ENCODE assay signal across 8 cellular contexts in the genomic region with DNA sequence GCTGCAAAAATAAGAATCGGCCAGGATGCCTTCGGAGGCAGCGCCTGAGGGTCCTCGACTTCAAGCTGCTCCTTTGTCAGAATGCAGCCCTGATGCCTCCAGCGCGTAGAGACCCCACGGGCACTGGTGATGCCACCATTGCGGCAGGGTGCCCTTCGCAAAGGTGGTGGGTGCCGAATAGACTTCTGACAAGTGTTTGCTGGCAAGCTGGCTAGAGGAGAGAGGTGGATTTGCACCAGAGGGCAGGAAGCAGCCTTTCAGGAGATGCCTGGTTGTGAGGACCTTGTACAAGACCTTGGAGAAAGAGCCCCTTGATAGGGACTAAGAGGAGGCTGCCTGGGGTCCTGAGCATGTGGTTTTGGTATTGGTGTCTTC.
DNase-seq lines count a peak whose midpoint lies in the region; ATAC-seq lines count a peak whose summit lies in the region.

No MANE protein-coding gene starts in this region.

- peaks cover 34% of the 10 kb centered on the region for H3K79me1 ChIP-seq in mesendoderm (ENCODE audit: low read length)

- H3K4ac ChIP-seq in mesendoderm (ENCODE audit: low read depth, low read length) = no peak overlapping the region

- no peaks in the 10 kb centered on the region for H3K36me3 ChIP-seq in mesendoderm (ENCODE audit: control insufficient read depth, insufficient read depth, low read length)

- peaks cover 23% of the 10 kb centered on the region for H3K4me1 ChIP-seq in mesendoderm (ENCODE audit: control insufficient read depth, low read depth, low read length)

- no peaks in the 10 kb centered on the region for H3K9me3 Mint-ChIP-seq in stimulated activated naive CD8-positive, alpha-beta T cell treated with anti-CD3 and anti-CD28 coated beads, Interleukin-15, Interleukin-2, amounts not matched to agents 100 ng/mL and 50 ng/mL, for 24 hours
- H3K9me3 Mint-ChIP-seq in activated T-helper 17 cell treated with anti-CD3 and anti-CD28 coated beads, Interleukin-2, amount 50 U/mL, for 72 hours = no peaks in the 10 kb centered on the region

- no peak overlapping the region for H2AK5ac ChIP-seq in mesendoderm (ENCODE audit: low read length)

- ATAC-seq in stimulated activated naive CD8-positive, alpha-beta T cell treated with anti-CD3 and anti-CD28 coated beads, Interleukin-15, Interleukin-2, amounts not matched to agents 100 U/mL and 50 U/mL, for 24 hours = no peak
- no peak for ATAC-seq in activated T-helper 17 cell treated with anti-CD3 and anti-CD28 coated beads, Interleukin-2, amount 50 U/mL, for 72 hours (replicated peaks)
- ATAC-seq in GM19463 (IDR thresholded peaks at IDR 0.05; ENCODE audit: unreplicated experiment) = no peak

- H3K27ac ChIP-seq in mesendoderm (ENCODE audit: low read depth, low read length) = no peak overlapping the region

- no peak overlapping the region for H2BK120ac ChIP-seq in mesendoderm (ENCODE audit: low read depth, low read length)

- no peak overlapping the region for H4K5ac ChIP-seq in mesendoderm (ENCODE audit: low read length)

- WGBS in mesendoderm (ENCODE audit: extremely low coverage, insufficient coverage, low lambda C conversion rate) = no CpG with 5 or more reads among the region's 10 CpGs

- H3K4me2 ChIP-seq in mesendoderm (ENCODE audit: low read length) = no peak overlapping the region

- no peak overlapping the region for H2BK15ac ChIP-seq in mesendoderm (replicated peaks; ENCODE audit: low read depth)

- DNase-seq in stimulated activated naive CD8-positive, alpha-beta T cell treated with anti-CD3 and anti-CD28 coated beads, Interleukin-15, Interleukin-2, amounts not matched to agents 100 U/mL and 50 U/mL, for 24 hours = no peak
- DNase-seq in mesendoderm = no peak
- DNase-seq in NCI-H1436 (lab: John Stamatoyannopoulos, UW) = no peak
- no peak for DNase-seq in NCI-H524 (lab: John Stamatoyannopoulos, UW)
- no peak for DNase-seq in NCI-H748 (lab: John Stamatoyannopoulos, UW; ENCODE audit: unreplicated experiment)

- no peak overlapping the region for H4K8ac ChIP-seq in mesendoderm (ENCODE audit: low read depth, low read length)

- H3K27me3 Mint-ChIP-seq in stimulated activated naive CD8-positive, alpha-beta T cell treated with anti-CD3 and anti-CD28 coated beads, Interleukin-15, Interleukin-2, amounts not matched to agents 100 ng/mL and 50 ng/mL, for 24 hours = no peaks in the 10 kb centered on the region
- no peaks in the 10 kb centered on the region for H3K27me3 Mint-ChIP-seq in activated T-helper 17 cell treated with anti-CD3 and anti-CD28 coated beads, Interleukin-2, amount 50 U/mL, for 72 hours

- H3K23ac ChIP-seq in mesendoderm (ENCODE audit: low read length) = no peak overlapping the region

- H2BK5ac ChIP-seq in mesendoderm (ENCODE audit: low read length) = no peak overlapping the region

- peak overlapping the region; percentile 84 for H3K56ac ChIP-seq in mesendoderm (ENCODE audit: low read length)

- no peak overlapping the region for H3K18ac ChIP-seq in mesendoderm (ENCODE audit: low read length)

- peaks cover 70% of the 10 kb centered on the region for H3K4me1 Mint-ChIP-seq in stimulated activated naive CD8-positive, alpha-beta T cell treated with anti-CD3 and anti-CD28 coated beads, Interleukin-15, Interleukin-2, amounts not matched to agents 100 ng/mL and 50 ng/mL, for 24 hours (ENCODE audit: low read depth)
- peaks cover 47% of the 10 kb centered on the region for H3K4me1 Mint-ChIP-seq in activated T-helper 17 cell treated with anti-CD3 and anti-CD28 coated beads, Interleukin-2, amount 50 U/mL, for 72 hours

- H3K4me3 ChIP-seq in mesendoderm (ENCODE audit: low read length) = no peak overlapping the region

- no peaks in the 10 kb centered on the region for H3K27me3 ChIP-seq in mesendoderm (ENCODE audit: insufficient read depth, low read length, poor library complexity)

- H3K27ac Mint-ChIP-seq in stimulated activated naive CD8-positive, alpha-beta T cell treated with anti-CD3 and anti-CD28 coated beads, Interleukin-15, Interleukin-2, amounts not matched to agents 100 ng/mL and 50 ng/mL, for 24 hours = peak overlapping the region; percentile 89
- peak overlapping the region; percentile 86 for H3K27ac Mint-ChIP-seq in activated T-helper 17 cell treated with anti-CD3 and anti-CD28 coated beads, Interleukin-2, amount 50 U/mL, for 72 hours

- peaks cover 14% of the 10 kb centered on the region for H3K79me2 ChIP-seq in mesendoderm (ENCODE audit: control insufficient read depth, insufficient read depth, low read length)

- peaks cover 14% of the 10 kb centered on the region for H3K36me3 Mint-ChIP-seq in stimulated activated naive CD8-positive, alpha-beta T cell treated with anti-CD3 and anti-CD28 coated beads, Interleukin-15, Interleukin-2, amounts not matched to agents 100 ng/mL and 50 ng/mL, for 24 hours (ENCODE audit: low read depth)
- H3K36me3 Mint-ChIP-seq in activated T-helper 17 cell treated with anti-CD3 and anti-CD28 coated beads, Interleukin-2, amount 50 U/mL, for 72 hours (ENCODE audit: low read depth) = peaks cover 39% of the 10 kb centered on the region

- peak overlapping the region; percentile 65 for H3K9ac ChIP-seq in mesendoderm (ENCODE audit: low read length)

- H3K4me3 Mint-ChIP-seq in stimulated activated naive CD8-positive, alpha-beta T cell treated with anti-CD3 and anti-CD28 coated beads, Interleukin-15, Interleukin-2, amounts not matched to agents 100 ng/mL and 50 ng/mL, for 24 hours = peak overlapping the region; percentile 88
- H3K4me3 Mint-ChIP-seq in activated T-helper 17 cell treated with anti-CD3 and anti-CD28 coated beads, Interleukin-2, amount 50 U/mL, for 72 hours = peak overlapping the region; percentile 94
